2 cellular contexts compared by ENCODE assay signal in the genomic region with DNA sequence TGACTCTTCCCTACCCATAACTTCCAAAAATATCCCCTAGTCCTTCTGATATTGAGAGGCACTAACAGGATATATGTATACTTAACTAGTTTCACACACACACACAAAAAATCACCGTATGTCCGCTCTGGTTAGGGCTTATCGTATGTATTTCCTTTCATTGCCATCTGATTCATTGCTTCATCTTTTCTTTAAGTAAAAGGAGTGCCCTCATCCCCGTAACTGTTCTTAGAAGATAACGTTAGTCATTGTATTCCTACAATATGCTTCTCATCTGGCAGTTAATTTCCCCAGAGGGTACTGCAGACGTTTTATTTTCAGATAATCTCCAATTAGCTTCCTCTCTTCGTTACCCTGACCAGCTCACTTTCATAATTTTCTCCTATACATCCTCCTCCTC.
TF ChIP-seq lines count a peak whose summit lies in the region.

No MANE protein-coding gene starts in this region.

TF ChIP-seq in A549, 52 proteins besides CTCF, POLR2A, EP300 and RAD21 (continued from another document):
- TF ChIP-seq, protein P1, sequence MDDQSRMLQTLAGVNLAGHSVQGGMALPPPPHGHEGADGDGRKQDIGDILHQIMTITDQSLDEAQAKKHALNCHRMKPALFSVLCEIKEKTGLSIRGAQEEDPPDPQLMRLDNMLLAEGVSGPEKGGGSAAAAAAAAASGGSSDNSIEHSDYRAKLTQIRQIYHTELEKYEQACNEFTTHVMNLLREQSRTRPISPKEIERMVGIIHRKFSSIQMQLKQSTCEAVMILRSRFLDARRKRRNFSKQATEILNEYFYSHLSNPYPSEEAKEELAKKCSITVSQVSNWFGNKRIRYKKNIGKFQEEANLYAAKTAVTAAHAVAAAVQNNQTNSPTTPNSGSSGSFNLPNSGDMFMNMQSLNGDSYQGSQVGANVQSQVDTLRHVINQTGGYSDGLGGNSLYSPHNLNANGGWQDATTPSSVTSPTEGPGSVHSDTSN (IDR thresholded peaks at IDR 0.05), result no peak
- TF ChIP-seq, protein P2, sequence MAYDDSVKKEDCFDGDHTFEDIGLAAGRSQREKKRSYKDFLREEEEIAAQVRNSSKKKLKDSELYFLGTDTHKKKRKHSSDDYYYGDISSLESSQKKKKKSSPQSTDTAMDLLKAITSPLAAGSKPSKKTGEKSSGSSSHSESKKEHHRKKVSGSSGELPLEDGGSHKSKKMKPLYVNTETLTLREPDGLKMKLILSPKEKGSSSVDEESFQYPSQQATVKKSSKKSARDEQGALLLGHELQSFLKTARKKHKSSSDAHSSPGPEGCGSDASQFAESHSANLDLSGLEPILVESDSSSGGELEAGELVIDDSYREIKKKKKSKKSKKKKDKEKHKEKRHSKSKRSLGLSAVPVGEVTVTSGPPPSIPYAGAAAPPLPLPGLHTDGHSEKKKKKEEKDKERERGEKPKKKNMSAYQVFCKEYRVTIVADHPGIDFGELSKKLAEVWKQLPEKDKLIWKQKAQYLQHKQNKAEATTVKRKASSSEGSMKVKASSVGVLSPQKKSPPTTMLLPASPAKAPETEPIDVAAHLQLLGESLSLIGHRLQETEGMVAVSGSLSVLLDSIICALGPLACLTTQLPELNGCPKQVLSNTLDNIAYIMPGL (CRISPR knock-in tag; IDR thresholded peaks at IDR 0.05; ENCODE audit: borderline replicate concordance), result no peak
- no peak for TF ChIP-seq HOXB13 (CRISPR knock-in tag; IDR thresholded peaks at IDR 0.05; ENCODE audit: low read depth)
- TF ChIP-seq JUN (IDR thresholded peaks at IDR 0.05), result no peak
- TF ChIP-seq ZSCAN20 (CRISPR knock-in tag; IDR thresholded peaks at IDR 0.05), result no peak
- no peak for TF ChIP-seq POLR2AphosphoS2 (conservative IDR thresholded peaks at IDR 0.05; ENCODE audit: low read length)
- no peak for TF ChIP-seq RARB (CRISPR knock-in tag; IDR thresholded peaks at IDR 0.05)
- no peak for TF ChIP-seq NR3C1 (IDR thresholded peaks at IDR 0.05)

TF ChIP-seq in HEK293, 187 proteins besides CTCF, POLR2A, EP300 and RAD21 (continued from another document):
- TF ChIP-seq, protein P3, sequence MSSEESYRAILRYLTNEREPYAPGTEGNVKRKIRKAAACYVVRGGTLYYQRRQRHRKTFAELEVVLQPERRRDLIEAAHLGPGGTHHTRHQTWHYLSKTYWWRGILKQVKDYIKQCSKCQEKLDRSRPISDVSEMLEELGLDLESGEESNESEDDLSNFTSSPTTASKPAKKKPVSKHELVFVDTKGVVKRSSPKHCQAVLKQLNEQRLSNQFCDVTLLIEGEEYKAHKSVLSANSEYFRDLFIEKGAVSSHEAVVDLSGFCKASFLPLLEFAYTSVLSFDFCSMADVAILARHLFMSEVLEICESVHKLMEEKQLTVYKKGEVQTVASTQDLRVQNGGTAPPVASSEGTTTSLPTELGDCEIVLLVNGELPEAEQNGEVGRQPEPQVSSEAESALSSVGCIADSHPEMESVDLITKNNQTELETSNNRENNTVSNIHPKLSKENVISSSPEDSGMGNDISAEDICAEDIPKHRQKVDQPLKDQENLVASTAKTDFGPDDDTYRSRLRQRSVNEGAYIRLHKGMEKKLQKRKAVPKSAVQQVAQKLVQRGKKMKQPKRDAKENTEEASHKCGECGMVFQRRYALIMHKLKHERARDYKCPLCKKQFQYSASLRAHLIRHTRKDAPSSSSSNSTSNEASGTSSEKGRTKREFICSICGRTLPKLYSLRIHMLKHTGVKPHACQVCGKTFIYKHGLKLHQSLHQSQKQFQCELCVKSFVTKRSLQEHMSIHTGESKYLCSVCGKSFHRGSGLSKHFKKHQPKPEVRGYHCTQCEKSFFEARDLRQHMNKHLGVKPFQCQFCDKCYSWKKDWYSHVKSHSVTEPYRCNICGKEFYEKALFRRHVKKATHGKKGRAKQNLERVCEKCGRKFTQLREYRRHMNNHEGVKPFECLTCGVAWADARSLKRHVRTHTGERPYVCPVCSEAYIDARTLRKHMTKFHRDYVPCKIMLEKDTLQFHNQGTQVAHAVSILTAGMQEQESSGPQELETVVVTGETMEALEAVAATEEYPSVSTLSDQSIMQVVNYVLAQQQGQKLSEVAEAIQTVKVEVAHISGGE (tag by site-specific recombination; conservative IDR thresholded peaks at IDR 0.05; ENCODE audit: low read depth), result no peak
- peak; percentile 52 for TF ChIP-seq PRDM1 (tag by site-specific recombination; IDR thresholded peaks at IDR 0.05)
- TF ChIP-seq FEZF1 (tag by site-specific recombination; IDR thresholded peaks at IDR 0.05), result peak; percentile 24; the same call in 1 of the 2 replicates
- TF ChIP-seq ZNF121 (tag by site-specific recombination; IDR thresholded peaks at IDR 0.05), result no peak
- no peak for TF ChIP-seq ZNF341 (tag by site-specific recombination; IDR thresholded peaks at IDR 0.05; ENCODE audit: low read depth)
- no peak for TF ChIP-seq ZNF239 (tag by site-specific recombination; IDR thresholded peaks at IDR 0.05)
- TF ChIP-seq ZEB2 (tag by site-specific recombination; IDR thresholded peaks at IDR 0.05), result peak; percentile 46; the same call in 1 of the 2 replicates
- TF ChIP-seq ZFP41 (tag by site-specific recombination; IDR thresholded peaks at IDR 0.05; ENCODE audit: borderline replicate concordance), result no peak
- no peak for TF ChIP-seq ZNF184 (tag by site-specific recombination; IDR thresholded peaks at IDR 0.05)
- TF ChIP-seq, protein P4, sequence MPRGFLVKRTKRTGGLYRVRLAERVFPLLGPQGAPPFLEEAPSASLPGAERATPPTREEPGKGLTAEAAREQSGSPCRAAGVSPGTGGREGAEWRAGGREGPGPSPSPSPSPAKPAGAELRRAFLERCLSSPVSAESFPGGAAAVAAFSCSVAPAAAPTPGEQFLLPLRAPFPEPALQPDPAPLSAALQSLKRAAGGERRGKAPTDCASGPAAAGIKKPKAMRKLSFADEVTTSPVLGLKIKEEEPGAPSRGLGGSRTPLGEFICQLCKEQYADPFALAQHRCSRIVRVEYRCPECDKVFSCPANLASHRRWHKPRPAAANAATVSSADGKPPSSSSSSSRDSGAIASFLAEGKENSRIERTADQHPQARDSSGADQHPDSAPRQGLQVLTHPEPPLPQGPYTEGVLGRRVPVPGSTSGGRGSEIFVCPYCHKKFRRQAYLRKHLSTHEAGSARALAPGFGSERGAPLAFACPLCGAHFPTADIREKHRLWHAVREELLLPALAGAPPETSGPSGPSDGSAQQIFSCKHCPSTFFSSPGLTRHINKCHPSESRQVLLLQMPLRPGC (tag by site-specific recombination; IDR thresholded peaks at IDR 0.05), result no peak
- no peak for TF ChIP-seq ZNF660 (tag by site-specific recombination; IDR thresholded peaks at IDR 0.05)
- TF ChIP-seq OVOL3 (tag by site-specific recombination; IDR thresholded peaks at IDR 0.05), result peak; percentile 73
- no peak for TF ChIP-seq ZNF600 (tag by site-specific recombination; IDR thresholded peaks at IDR 0.05)
- TF ChIP-seq SP2 (tag by site-specific recombination; IDR thresholded peaks at IDR 0.05), result no peak
- TF ChIP-seq ZNF501 (tag by site-specific recombination; IDR thresholded peaks at IDR 0.05), result no peak
- no peak for TF ChIP-seq EGR2 (tag by site-specific recombination; IDR thresholded peaks at IDR 0.05; ENCODE audit: low read depth)
- TF ChIP-seq, protein P5, sequence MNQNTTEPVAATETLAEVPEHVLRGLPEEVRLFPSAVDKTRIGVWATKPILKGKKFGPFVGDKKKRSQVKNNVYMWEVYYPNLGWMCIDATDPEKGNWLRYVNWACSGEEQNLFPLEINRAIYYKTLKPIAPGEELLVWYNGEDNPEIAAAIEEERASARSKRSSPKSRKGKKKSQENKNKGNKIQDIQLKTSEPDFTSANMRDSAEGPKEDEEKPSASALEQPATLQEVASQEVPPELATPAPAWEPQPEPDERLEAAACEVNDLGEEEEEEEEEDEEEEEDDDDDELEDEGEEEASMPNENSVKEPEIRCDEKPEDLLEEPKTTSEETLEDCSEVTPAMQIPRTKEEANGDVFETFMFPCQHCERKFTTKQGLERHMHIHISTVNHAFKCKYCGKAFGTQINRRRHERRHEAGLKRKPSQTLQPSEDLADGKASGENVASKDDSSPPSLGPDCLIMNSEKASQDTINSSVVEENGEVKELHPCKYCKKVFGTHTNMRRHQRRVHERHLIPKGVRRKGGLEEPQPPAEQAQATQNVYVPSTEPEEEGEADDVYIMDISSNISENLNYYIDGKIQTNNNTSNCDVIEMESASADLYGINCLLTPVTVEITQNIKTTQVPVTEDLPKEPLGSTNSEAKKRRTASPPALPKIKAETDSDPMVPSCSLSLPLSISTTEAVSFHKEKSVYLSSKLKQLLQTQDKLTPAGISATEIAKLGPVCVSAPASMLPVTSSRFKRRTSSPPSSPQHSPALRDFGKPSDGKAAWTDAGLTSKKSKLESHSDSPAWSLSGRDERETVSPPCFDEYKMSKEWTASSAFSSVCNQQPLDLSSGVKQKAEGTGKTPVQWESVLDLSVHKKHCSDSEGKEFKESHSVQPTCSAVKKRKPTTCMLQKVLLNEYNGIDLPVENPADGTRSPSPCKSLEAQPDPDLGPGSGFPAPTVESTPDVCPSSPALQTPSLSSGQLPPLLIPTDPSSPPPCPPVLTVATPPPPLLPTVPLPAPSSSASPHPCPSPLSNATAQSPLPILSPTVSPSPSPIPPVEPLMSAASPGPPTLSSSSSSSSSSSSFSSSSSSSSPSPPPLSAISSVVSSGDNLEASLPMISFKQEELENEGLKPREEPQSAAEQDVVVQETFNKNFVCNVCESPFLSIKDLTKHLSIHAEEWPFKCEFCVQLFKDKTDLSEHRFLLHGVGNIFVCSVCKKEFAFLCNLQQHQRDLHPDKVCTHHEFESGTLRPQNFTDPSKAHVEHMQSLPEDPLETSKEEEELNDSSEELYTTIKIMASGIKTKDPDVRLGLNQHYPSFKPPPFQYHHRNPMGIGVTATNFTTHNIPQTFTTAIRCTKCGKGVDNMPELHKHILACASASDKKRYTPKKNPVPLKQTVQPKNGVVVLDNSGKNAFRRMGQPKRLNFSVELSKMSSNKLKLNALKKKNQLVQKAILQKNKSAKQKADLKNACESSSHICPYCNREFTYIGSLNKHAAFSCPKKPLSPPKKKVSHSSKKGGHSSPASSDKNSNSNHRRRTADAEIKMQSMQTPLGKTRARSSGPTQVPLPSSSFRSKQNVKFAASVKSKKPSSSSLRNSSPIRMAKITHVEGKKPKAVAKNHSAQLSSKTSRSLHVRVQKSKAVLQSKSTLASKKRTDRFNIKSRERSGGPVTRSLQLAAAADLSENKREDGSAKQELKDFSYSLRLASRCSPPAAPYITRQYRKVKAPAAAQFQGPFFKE (tag by site-specific recombination; IDR thresholded peaks at IDR 0.05; ENCODE audit: borderline replicate concordance), result no peak
- TF ChIP-seq ZNF366 (tag by site-specific recombination; conservative IDR thresholded peaks at IDR 0.05), result 0 out of 2 replicates have a peak, but pooled peaks have one; percentile 32
- no peak for TF ChIP-seq ZNF654 (tag by site-specific recombination; IDR thresholded peaks at IDR 0.05; ENCODE audit: low read depth)
- TF ChIP-seq, protein P6, sequence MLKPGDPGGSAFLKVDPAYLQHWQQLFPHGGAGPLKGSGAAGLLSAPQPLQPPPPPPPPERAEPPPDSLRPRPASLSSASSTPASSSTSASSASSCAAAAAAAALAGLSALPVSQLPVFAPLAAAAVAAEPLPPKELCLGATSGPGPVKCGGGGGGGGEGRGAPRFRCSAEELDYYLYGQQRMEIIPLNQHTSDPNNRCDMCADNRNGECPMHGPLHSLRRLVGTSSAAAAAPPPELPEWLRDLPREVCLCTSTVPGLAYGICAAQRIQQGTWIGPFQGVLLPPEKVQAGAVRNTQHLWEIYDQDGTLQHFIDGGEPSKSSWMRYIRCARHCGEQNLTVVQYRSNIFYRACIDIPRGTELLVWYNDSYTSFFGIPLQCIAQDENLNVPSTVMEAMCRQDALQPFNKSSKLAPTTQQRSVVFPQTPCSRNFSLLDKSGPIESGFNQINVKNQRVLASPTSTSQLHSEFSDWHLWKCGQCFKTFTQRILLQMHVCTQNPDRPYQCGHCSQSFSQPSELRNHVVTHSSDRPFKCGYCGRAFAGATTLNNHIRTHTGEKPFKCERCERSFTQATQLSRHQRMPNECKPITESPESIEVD (tag by site-specific recombination; IDR thresholded peaks at IDR 0.05), result peak; percentile 45
